Comparison of ENCODE assay signal across 1 cellular context in the genomic region with DNA sequence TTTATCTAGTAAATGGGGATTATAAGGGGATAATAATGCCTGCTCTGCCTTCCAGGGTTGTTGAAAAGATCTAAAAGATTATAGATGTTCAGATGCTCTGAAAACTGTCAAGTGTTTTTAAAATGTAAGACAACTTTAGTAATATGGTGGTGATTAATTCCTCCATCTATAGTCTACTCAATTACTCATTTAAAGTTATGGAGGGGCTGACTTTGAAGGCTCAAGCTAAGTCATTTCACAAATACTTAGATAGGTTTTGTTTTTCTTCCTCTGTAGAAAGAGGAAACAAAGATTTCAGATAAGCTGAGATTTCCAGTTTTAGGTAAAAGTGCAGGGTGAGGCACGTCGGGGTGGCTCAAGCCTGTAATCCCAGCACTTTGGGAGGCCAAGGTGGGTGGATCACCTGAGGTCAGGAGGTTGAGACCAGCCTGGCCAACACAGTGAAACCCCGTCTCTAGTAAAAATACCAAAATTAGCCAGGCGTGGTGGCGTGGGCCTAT.
TF ChIP-seq lines count a peak whose summit lies in the region.

No MANE protein-coding gene starts in this region.

TF ChIP-seq in GM23338, 12 proteins besides CTCF, POLR2A, EP300 and RAD21 (continued from another document):
- TF ChIP-seq, protein P1, sequence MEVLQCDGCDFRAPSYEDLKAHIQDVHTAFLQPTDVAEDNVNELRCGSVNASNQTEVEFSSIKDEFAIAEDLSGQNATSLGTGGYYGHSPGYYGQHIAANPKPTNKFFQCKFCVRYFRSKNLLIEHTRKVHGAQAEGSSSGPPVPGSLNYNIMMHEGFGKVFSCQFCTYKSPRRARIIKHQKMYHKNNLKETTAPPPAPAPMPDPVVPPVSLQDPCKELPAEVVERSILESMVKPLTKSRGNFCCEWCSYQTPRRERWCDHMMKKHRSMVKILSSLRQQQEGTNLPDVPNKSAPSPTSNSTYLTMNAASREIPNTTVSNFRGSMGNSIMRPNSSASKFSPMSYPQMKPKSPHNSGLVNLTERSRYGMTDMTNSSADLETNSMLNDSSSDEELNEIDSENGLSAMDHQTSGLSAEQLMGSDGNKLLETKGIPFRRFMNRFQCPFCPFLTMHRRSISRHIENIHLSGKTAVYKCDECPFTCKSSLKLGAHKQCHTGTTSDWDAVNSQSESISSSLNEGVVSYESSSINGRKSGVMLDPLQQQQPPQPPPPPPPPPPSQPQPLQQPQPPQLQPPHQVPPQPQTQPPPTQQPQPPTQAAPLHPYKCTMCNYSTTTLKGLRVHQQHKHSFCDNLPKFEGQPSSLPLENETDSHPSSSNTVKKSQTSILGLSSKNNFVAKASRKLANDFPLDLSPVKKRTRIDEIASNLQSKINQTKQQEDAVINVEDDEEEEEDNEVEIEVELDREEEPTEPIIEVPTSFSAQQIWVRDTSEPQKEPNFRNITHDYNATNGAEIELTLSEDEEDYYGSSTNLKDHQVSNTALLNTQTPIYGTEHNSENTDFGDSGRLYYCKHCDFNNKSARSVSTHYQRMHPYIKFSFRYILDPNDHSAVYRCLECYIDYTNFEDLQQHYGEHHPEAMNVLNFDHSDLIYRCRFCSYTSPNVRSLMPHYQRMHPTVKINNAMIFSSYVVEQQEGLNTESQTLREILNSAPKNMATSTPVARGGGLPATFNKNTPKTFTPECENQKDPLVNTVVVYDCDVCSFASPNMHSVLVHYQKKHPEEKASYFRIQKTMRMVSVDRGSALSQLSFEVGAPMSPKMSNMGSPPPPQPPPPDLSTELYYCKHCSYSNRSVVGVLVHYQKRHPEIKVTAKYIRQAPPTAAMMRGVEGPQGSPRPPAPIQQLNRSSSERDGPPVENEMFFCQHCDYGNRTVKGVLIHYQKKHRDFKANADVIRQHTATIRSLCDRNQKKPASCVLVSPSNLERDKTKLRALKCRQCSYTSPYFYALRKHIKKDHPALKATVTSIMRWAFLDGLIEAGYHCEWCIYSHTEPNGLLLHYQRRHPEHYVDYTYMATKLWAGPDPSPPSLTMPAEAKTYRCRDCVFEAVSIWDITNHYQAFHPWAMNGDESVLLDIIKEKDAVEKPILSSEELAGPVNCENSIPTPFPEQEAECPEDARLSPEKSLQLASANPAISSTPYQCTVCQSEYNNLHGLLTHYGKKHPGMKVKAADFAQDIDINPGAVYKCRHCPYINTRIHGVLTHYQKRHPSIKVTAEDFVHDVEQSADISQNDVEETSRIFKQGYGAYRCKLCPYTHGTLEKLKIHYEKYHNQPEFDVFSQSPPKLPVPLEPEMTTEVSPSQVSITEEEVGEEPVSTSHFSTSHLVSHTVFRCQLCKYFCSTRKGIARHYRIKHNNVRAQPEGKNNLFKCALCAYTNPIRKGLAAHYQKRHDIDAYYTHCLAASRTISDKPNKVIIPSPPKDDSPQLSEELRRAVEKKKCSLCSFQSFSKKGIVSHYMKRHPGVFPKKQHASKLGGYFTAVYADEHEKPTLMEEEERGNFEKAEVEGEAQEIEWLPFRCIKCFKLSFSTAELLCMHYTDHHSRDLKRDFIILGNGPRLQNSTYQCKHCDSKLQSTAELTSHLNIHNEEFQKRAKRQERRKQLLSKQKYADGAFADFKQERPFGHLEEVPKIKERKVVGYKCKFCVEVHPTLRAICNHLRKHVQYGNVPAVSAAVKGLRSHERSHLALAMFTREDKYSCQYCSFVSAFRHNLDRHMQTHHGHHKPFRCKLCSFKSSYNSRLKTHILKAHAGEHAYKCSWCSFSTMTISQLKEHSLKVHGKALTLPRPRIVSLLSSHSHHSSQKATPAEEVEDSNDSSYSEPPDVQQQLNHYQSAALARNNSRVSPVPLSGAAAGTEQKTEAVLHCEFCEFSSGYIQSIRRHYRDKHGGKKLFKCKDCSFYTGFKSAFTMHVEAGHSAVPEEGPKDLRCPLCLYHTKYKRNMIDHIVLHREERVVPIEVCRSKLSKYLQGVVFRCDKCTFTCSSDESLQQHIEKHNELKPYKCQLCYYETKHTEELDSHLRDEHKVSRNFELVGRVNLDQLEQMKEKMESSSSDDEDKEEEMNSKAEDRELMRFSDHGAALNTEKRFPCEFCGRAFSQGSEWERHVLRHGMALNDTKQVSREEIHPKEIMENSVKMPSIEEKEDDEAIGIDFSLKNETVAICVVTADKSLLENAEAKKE (CRISPR knock-in tag; IDR thresholded peaks at IDR 0.05): no peak
- TF ChIP-seq ZNF331 (CRISPR knock-in tag; IDR thresholded peaks at IDR 0.05; ENCODE audit: low read depth): no peak
- TF ChIP-seq NANOG (IDR thresholded peaks at IDR 0.05; ENCODE audit: borderline replicate concordance): no peak
- no peak for TF ChIP-seq JUNB (IDR thresholded peaks at IDR 0.05; ENCODE audit: unreplicated experiment)
- no peak for TF ChIP-seq POLR2AphosphoS5 (IDR thresholded peaks at IDR 0.05; ENCODE audit: low read depth)
- TF ChIP-seq EZH2 (IDR thresholded peaks at IDR 0.05; ENCODE audit: low read depth, unreplicated experiment): no peak
- TF ChIP-seq STAT1 (IDR thresholded peaks at IDR 0.05; ENCODE audit: unreplicated experiment): no peak
- TF ChIP-seq EZH2phosphoT487 (IDR thresholded peaks at IDR 0.05; ENCODE audit: unreplicated experiment): no peak
